Comparison of ENCODE assay signal across 10 cellular contexts in genomic region chr5:54455413-54456157, GRCh38. TPM values are rescaled to one million over a fixed set of nuclear protein-coding genes. Genes with fewer than 3 reads are reported as not detected.
DNase-seq lines count a peak whose midpoint lies in the region; ATAC-seq and TF ChIP-seq lines count a peak whose summit lies in the region.
"Had no signal": no experiment of that assay in that cellular context is flagged by ENCODE, and none has a peak within 500 bp of the region (broad histone marks: within the 10 kb centered on the region; RNA-seq: fewer than 3 reads in every experiment).

HSPB3 (plus strand) TSS chr5:54455699; CDS start chr5:54455790, 91 bp downstream.

- H3K4me3 ChIP-seq in right atrium auricular region (peak within 1 kb of the TSS; percentile 44 to 53), stomach smooth muscle (ENCODE audit: low read length in 2 of 2) (peak within 1 kb of the TSS in 1 of 2 donors; percentile 49)

- H3K27me3 ChIP-seq in right atrium auricular region, result no peaks in the 10 kb centered on the region
- H3K27me3 ChIP-seq in stomach smooth muscle (ENCODE audit: control insufficient read depth in 1 of 2, insufficient read depth in 2 of 2, low read length in 2 of 2), result no peaks in the 10 kb centered on the region

- H3K9ac ChIP-seq in stomach smooth muscle (ENCODE audit: low read length in 2 of 2), result no peak within 1 kb of the TSS

- H3K4me1 ChIP-seq in right atrium auricular region, result peaks cover 0 to 9% of the 10 kb centered on the region in 2 donors
- peaks cover 18% of the 10 kb centered on the region for H3K4me1 ChIP-seq in stomach smooth muscle (ENCODE audit: control insufficient read depth, insufficient read depth, low read length)

- H3K27ac ChIP-seq in right atrium auricular region (peak within 1 kb of the TSS; percentile 79 to 96), stomach smooth muscle (ENCODE audit: low read length) (peak within 1 kb of the TSS; percentile 49)

- no peak for TF ChIP-seq CTCF in right atrium auricular region (IDR thresholded peaks at IDR 0.05)

- H3K9me3 ChIP-seq in right atrium auricular region (no peaks in the 10 kb centered on the region), stomach smooth muscle (ENCODE audit: control insufficient read depth in 2 of 2, low read length in 2 of 2) (no peaks in the 10 kb centered on the region)

- ATAC-seq in HG03175 (IDR thresholded peaks at IDR 0.05; ENCODE audit: unreplicated experiment), result no peak
- ATAC-seq in GM18867 (IDR thresholded peaks at IDR 0.05; ENCODE audit: unreplicated experiment), result no peak

- DNase-seq in NCI-H1417 (lab: John Stamatoyannopoulos, UW) (peak in 2 of 3 experiments; percentile 21 to 29), NCI-H1417 treated with DMSO at 0.1 percent for 48 hours (lab: John Stamatoyannopoulos, UW) (no peak), astrocyte of the hippocampus (ENCODE audit: low read depth, low spot score) (peak; percentile 93), right atrium auricular region (ENCODE audit: low spot score) (peak; percentile 76)
- no peak for DNase-seq in NK-92 treated with Interleukin-12 subunit alpha and Interleukin-12 subunit beta, amount 100 ng/mL, for 24 hours (lab: John Stamatoyannopoulos, UW)
- DNase-seq: ACHN had no signal

- H3K36me3 ChIP-seq in right atrium auricular region (no peaks in the 10 kb centered on the region), stomach smooth muscle (ENCODE audit: control insufficient read depth in 2 of 2, insufficient read depth in 2 of 2, low read length in 2 of 2) (no peaks in the 10 kb centered on the region)

RNA-seq across cellular contexts. Expression of gene HSPB3, which starts in this region (rescaled TPM):
- total RNA-seq in right atrium auricular region, result 100 to 1,000 TPM; 338 to 442 TPM
- total RNA-seq: bronchial epithelial cell had no signal

Comparison
In these comparisons a context has a peak if more than half of its experiments do, and no peak if none do; other contexts are left out.
1. DNase-seq: peak in NCI-H1417 (2 of 3), astrocyte of the hippocampus (single experiment) and right atrium auricular region (single experiment); none in NCI-H1417 treated with DMSO at 0.1 percent for 48 hours (single experiment) and NK-92 treated with Interleukin-12 subunit alpha and Interleukin-12 subunit beta, amount 100 ng/mL, for 24 hours (single experiment).